In the genomic region with DNA sequence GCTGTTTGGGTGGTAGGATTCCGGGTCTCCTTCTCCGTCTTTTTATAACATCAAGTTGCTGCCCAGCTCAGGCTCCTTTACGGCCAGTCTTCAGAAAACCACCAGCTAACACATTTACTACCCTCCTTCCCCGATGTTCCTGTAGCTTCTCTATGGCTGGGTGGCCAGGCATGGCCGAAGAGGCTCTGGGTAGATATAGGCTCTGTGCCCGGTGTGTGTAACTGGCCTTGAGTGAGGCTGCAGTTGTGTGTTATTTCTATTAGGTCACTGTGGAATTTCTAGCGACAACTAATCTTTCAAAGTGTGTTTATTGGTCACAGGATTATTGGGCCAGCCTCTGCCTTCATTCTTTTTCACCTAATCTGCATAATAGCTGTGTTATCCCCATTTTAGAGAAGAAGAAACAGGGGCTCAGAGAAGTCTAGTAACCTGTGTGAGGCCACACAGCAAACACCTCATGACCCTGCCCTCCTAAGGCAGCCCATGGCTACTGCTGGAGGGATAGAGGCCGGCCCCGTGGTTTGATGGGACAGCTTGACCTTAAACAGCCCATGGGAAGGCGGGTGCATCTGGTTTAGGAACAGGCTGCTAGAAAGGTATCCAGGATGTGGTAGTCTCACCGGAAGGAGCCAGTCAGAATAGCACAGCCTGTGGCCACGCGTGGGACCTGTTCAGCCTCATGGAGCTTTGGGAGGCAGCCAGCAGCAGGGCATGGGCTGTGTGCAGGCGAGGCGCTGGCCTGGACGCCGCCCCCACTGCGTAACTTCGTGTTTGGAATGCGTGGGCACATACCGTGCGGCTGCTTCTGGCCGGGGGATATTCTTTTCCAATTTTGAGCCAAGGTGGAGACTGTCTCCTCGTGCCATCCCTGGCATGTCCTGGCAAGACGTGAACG, we compare ENCODE assay signal across 10 cellular contexts. TPM values are rescaled to one million over a fixed set of nuclear protein-coding genes. Genes with fewer than 3 reads are reported as not detected.
DNase-seq lines count a peak whose midpoint lies in the region; ATAC-seq and TF ChIP-seq lines count a peak whose summit lies in the region.
"Had no signal": no experiment of that assay in that cellular context is flagged by ENCODE, and none has a peak within 500 bp of the region (broad histone marks: within the 10 kb centered on the region; RNA-seq: fewer than 3 reads in every experiment).

No MANE protein-coding gene starts in this region.

- H3K27ac Mint-ChIP-seq in activated naive CD4-positive, alpha-beta T cell treated with anti-CD3 and anti-CD28 coated beads, Interleukin-2, amount 50 U/mL, for 72 hours: no peak overlapping the region
- H3K27ac Mint-ChIP-seq: T-helper 1 cell treated with Interleukin-12 subunit alpha and Interleukin-12 subunit beta and Interleukin-4 antibody, amounts not matched to agents 30 μg/mL and 1 μg/mL, for 36 hours had no signal

- H3K36me3 ChIP-seq in mesenchymal stem cell (ENCODE audit: control insufficient read depth in 1 of 2, insufficient read depth in 2 of 2, low read depth in 1 of 2, low read length in 2 of 2) (peaks cover 23 to 65% of the 10 kb centered on the region in 2 experiments), testis (ENCODE audit: low read depth, missing control alignments) (no peaks in the 10 kb centered on the region)

- H3K4ac ChIP-seq in mesenchymal stem cell (ENCODE audit: low read depth in 1 of 2, low read length in 2 of 2): no peak overlapping the region

- H3K9me3 ChIP-seq in mesenchymal stem cell (ENCODE audit: control insufficient read depth, low read length) (no peaks in the 10 kb centered on the region), testis (no peaks in the 10 kb centered on the region)
- H3K9me3 ChIP-seq: left ventricle myocardium inferior had no signal

- peaks cover 20% of the 10 kb centered on the region for H3K4me1 ChIP-seq in mesenchymal stem cell (ENCODE audit: control insufficient read depth, insufficient read depth, low read depth, low read length)
- H3K4me1 ChIP-seq in testis: peaks cover 10% of the 10 kb centered on the region

- H3K4me3 ChIP-seq in mesenchymal stem cell (ENCODE audit: insufficient read depth in 1 of 2, low read depth in 1 of 2, low read length in 2 of 2): no peak overlapping the region
- H3K4me3 ChIP-seq in testis: no peak overlapping the region
- H3K4me3 ChIP-seq: left ventricle myocardium inferior had no signal

- H3K9ac ChIP-seq in mesenchymal stem cell (ENCODE audit: low read length): peak overlapping the region; percentile 56

- H3K27ac ChIP-seq in mesenchymal stem cell (ENCODE audit: low read length, poor library complexity, severe bottlenecking): no peak overlapping the region
- H3K27ac ChIP-seq in testis: no peak overlapping the region
- H3K27ac ChIP-seq: left ventricle myocardium inferior had no signal

- H3K36me3 Mint-ChIP-seq in activated naive CD4-positive, alpha-beta T cell treated with anti-CD3 and anti-CD28 coated beads, Interleukin-2, amount 50 U/mL, for 72 hours: no peaks in the 10 kb centered on the region

- H2BK5ac ChIP-seq in mesenchymal stem cell (ENCODE audit: low read depth, low read length, poor library complexity, severe bottlenecking): no peak overlapping the region

- peaks cover 11% of the 10 kb centered on the region for H3K79me1 ChIP-seq in mesenchymal stem cell (replicated peaks; ENCODE audit: low read length, poor library complexity, severe bottlenecking)

- peak; percentile 79 to 86 for ATAC-seq in activated naive CD4-positive, alpha-beta T cell treated with anti-CD3 and anti-CD28 coated beads, Interleukin-2, amount 50 U/mL, for 72 hours

- no peaks in the 10 kb centered on the region for H3K9me3 Mint-ChIP-seq in activated naive CD4-positive, alpha-beta T cell treated with anti-CD3 and anti-CD28 coated beads, Interleukin-2, amount 50 U/mL, for 72 hours
- H3K9me3 Mint-ChIP-seq: T-helper 1 cell treated with Interleukin-12 subunit alpha and Interleukin-12 subunit beta and Interleukin-4 antibody, amounts not matched to agents 30 μg/mL and 1 μg/mL, for 36 hours had no signal

- intact Hi-C loops in testis (cut with DNase I; ENCODE audit: low total_unique reads): no loop called here

- H3K27me3 ChIP-seq in mesenchymal stem cell (ENCODE audit: control insufficient read depth in 1 of 2, insufficient read depth in 1 of 2, low read length in 2 of 2): peaks cover 0 to 4% of the 10 kb centered on the region in 2 experiments
- H3K27me3 ChIP-seq in testis: no peaks in the 10 kb centered on the region

- peak overlapping the region in 1 of 2 experiments; percentile 6 for H3K18ac ChIP-seq in mesenchymal stem cell (ENCODE audit: low read depth in 1 of 2, low read length in 2 of 2)

- no peak overlapping the region for H2BK120ac ChIP-seq in mesenchymal stem cell (ENCODE audit: low read depth, low read length)

- no peak overlapping the region for H3K4me2 ChIP-seq in mesenchymal stem cell (ENCODE audit: low read length, poor library complexity, severe bottlenecking)

- no peak for TF ChIP-seq CTCF in testis (IDR thresholded peaks at IDR 0.05)

- H3K14ac ChIP-seq in mesenchymal stem cell (ENCODE audit: low read length in 2 of 2): no peak overlapping the region

- peak overlapping the region; percentile 43 for H4K91ac ChIP-seq in mesenchymal stem cell (ENCODE audit: low read length)

- peak overlapping the region in 1 of 2 experiments; percentile 47 for H2BK12ac ChIP-seq in mesenchymal stem cell (ENCODE audit: low read length in 2 of 2)

- no peak for TF ChIP-seq POLR2A in testis (IDR thresholded peaks at IDR 0.05)

- H2BK15ac ChIP-seq in mesenchymal stem cell (ENCODE audit: low read depth, poor library complexity, severe bottlenecking): peak overlapping the region; percentile 4

- H2AK5ac ChIP-seq in mesenchymal stem cell (ENCODE audit: low read length, severe bottlenecking): no peak overlapping the region

- 91% methylated on average over 25 of the region's 26 CpGs for WGBS in mesenchymal stem cell
- 70 to 75% methylated on average over 23 to 26 of the region's 26 CpGs for WGBS in testis, 2 donors

- peak overlapping the region; percentile 51 for H4K8ac ChIP-seq in mesenchymal stem cell (ENCODE audit: low read length)

- H3K23ac ChIP-seq in mesenchymal stem cell (ENCODE audit: low read length in 2 of 2): no peak overlapping the region

- H2AFZ ChIP-seq in mesenchymal stem cell (ENCODE audit: low read depth, low read length): no peak overlapping the region

- peak; percentile 65 for DNase-seq in activated CD8-positive, alpha-beta memory T cell treated with anti-CD3 and anti-CD28 coated beads for 24 hours
- DNase-seq in activated CD8-positive, alpha-beta memory T cell treated with anti-CD3 and anti-CD28 coated beads, Interleukin-2, amount 50 U/mL, for 4 hours: no peak
- no peak for DNase-seq in activated naive CD4-positive, alpha-beta T cell treated with anti-CD3 and anti-CD28 coated beads, Interleukin-2, amount 50 U/mL, for 72 hours (ENCODE audit: low spot score in 2 of 2)
- DNase-seq in mesenchymal stem cell (no peak), testis (peak; percentile 33), NCI-H2081 treated with DMSO at 0.1 percent for 48 hours (lab: John Stamatoyannopoulos, UW) (no peak), putamen (ENCODE audit: low spot score) (no peak), NOMO-1 treated with DMSO at 0.1 percent for 48 hours (lab: John Stamatoyannopoulos, UW; ENCODE audit: unreplicated experiment) (no peak)
- DNase-seq: left ventricle myocardium inferior had no signal

RNA-seq across cellular contexts. Expression of a gene that starts 29.7 kb away (rescaled TPM):
- not detected for total RNA-seq in activated naive CD4-positive, alpha-beta T cell treated with anti-CD3 and anti-CD28 coated beads, Interleukin-2, amount 50 U/mL, for 72 hours
- 204 TPM for polyA plus RNA-seq in mesenchymal stem cell (2013, experiment 1 of 2)
- 204 TPM for polyA plus RNA-seq in mesenchymal stem cell (2013, experiment 2 of 2)
- total RNA-seq in testis: 10 to 100 TPM; 21.3 to 27.3 TPM
- polyA plus RNA-seq in testis (ENCODE audit: insufficient read depth, low read depth, low replicate concordance): 105 TPM

RNA-seq across cellular contexts. Expression of a gene that starts 36.6 kb away (rescaled TPM):
- total RNA-seq in activated naive CD4-positive, alpha-beta T cell treated with anti-CD3 and anti-CD28 coated beads, Interleukin-2, amount 50 U/mL, for 72 hours: under 1 TPM in 1 of 2 donors, not detected in 1; 0.43 TPM
- not detected for polyA plus RNA-seq in mesenchymal stem cell (2013, experiment 1 of 2)
- polyA plus RNA-seq in mesenchymal stem cell (2013, experiment 2 of 2): not detected
- total RNA-seq in testis: 1 to 10 TPM in 1 of 2 donors, not detected in 1; 1.4 TPM
- polyA plus RNA-seq in testis (ENCODE audit: insufficient read depth, low read depth, low replicate concordance): 2.3 TPM

Comparison
In these comparisons a context has a peak if more than half of its experiments do, and no peak if none do; other contexts are left out.
1. DNase-seq: peak in activated CD8-positive, alpha-beta memory T cell treated with anti-CD3 and anti-CD28 coated beads for 24 hours (single experiment) and testis (single experiment); none in activated CD8-positive, alpha-beta memory T cell treated with anti-CD3 and anti-CD28 coated beads, Interleukin-2, amount 50 U/mL, for 4 hours (single experiment), activated naive CD4-positive, alpha-beta T cell treated with anti-CD3 and anti-CD28 coated beads, Interleukin-2, amount 50 U/mL, for 72 hours (0 of 2), mesenchymal stem cell (single experiment), NCI-H2081 treated with DMSO at 0.1 percent for 48 hours (single experiment), putamen (single experiment) and NOMO-1 treated with DMSO at 0.1 percent for 48 hours (single experiment).
2. RNA of a gene that starts 29.7 kb away (total RNA-seq): 21.3 to 27.3 TPM in testis; not detected in activated naive CD4-positive, alpha-beta T cell treated with anti-CD3 and anti-CD28 coated beads, Interleukin-2, amount 50 U/mL, for 72 hours; every median in the first group is over 10 times any median in the second.